ENCODE assay signal across 13 cellular contexts in the genomic region with DNA sequence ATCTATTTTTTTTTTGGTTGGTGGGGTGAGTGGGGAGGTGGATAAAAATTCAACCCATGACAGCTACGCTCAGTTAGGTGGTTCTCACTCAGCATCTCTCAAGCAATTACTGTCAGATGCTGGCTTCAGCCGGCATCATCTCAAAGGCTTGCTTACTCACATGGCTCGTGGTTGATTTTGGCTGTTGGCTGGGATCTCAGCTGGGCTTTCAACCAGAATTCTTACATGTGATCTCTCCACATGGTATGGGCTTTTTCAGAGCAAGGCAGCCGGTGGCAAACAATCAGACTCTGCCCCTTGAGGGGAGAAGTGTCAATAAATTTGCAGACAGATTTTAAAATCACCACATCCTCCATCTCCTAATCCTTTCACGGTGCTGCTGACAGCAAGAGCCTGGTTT. TPM values are rescaled to one million over a fixed set of nuclear protein-coding genes. Genes with fewer than 3 reads are reported as not detected.
DNase-seq lines count a peak whose midpoint lies in the region; ATAC-seq and TF ChIP-seq lines count a peak whose summit lies in the region.
"Had no signal": no experiment of that assay in that cellular context is flagged by ENCODE, and none has a peak within 500 bp of the region (broad histone marks: within the 10 kb centered on the region; RNA-seq: fewer than 3 reads in every experiment).

No MANE protein-coding gene starts in this region.

- H3K23ac ChIP-seq in H9 (ENCODE audit: insufficient read length, low read depth, low read length) = no peak overlapping the region

- H3K9ac ChIP-seq in H9 (ENCODE audit: extremely low read depth, insufficient read length, low read length) = no peak overlapping the region

- no peak overlapping the region for H3K4me2 ChIP-seq in H9 (ENCODE audit: insufficient read depth, insufficient read length, low read length)

- no peaks in the 10 kb centered on the region for H3K9me3 ChIP-seq in H9 (ENCODE audit: control insufficient read depth, low read depth, low read length)
- H3K9me3 ChIP-seq: Peyer's patch, tibial nerve had no signal

- H3K4me1 Mint-ChIP-seq in H9 = no peaks in the 10 kb centered on the region
- H3K4me1 Mint-ChIP-seq: nephron had no signal

- H2BK15ac ChIP-seq in H9 (ENCODE audit: low read depth, low read length) = no peak overlapping the region

- ATAC-seq in GM19395 (IDR thresholded peaks at IDR 0.05; ENCODE audit: unreplicated experiment) = no peak
- no peak for ATAC-seq in HG02588 (IDR thresholded peaks at IDR 0.05; ENCODE audit: unreplicated experiment)

- H3K36me3 Mint-ChIP-seq in H9 (ENCODE audit: insufficient read depth in 1 of 3, low read depth in 3 of 3) = no peaks in the 10 kb centered on the region; a peak in 1 of 7 replicates

- H3K4me3 Mint-ChIP-seq in H9 = no peak overlapping the region
- H3K4me3 Mint-ChIP-seq: nephron had no signal

- H3K4me1 ChIP-seq in H9 (ENCODE audit: insufficient read depth, low read length) = no peaks in the 10 kb centered on the region
- H3K4me1 ChIP-seq: tibial nerve had no signal

- H4K20me1 ChIP-seq in H9 (ENCODE audit: control insufficient read depth, insufficient read depth, insufficient read length) = no peaks in the 10 kb centered on the region

- no peak overlapping the region for H2BK12ac ChIP-seq in H9 (ENCODE audit: insufficient read length, low read depth, low read length)

- no peaks in the 10 kb centered on the region for H3K27me3 Mint-ChIP-seq in H9 (ENCODE audit: low read depth)

- H3K18ac ChIP-seq in H9 (ENCODE audit: insufficient read length, low read depth, low read length) = no peak overlapping the region

- no peak overlapping the region for H3K56ac ChIP-seq in H9 (ENCODE audit: insufficient read length, low read depth, low read length)

- peaks cover 0 to 2% of the 10 kb centered on the region in 2 experiments; a peak in 2 of 5 replicates for H3K9me3 Mint-ChIP-seq in H9

- H4K5ac ChIP-seq in H9 (ENCODE audit: insufficient read length, low read depth, low read length) = no peak overlapping the region

- no peak overlapping the region for H3K14ac ChIP-seq in H9 (ENCODE audit: insufficient read depth, low read length)

- no CpG with 5 or more reads among the region's 5 CpGs for WGBS in H9 (ENCODE audit: extremely low coverage, insufficient read length, low lambda C conversion rate)

- H3K79me2 ChIP-seq in H9 (ENCODE audit: insufficient read depth, low read length) = no peaks in the 10 kb centered on the region

- H3K4ac ChIP-seq in H9 (ENCODE audit: low read depth, low read length) = no peak overlapping the region

- H3T11ph ChIP-seq in H9 (ENCODE audit: low read length) = no peak overlapping the region

- H3K79me1 ChIP-seq in H9 (ENCODE audit: insufficient read depth, low read depth, low read length, poor library complexity, severe bottlenecking) = no peaks in the 10 kb centered on the region

- H2BK20ac ChIP-seq in H9 (ENCODE audit: low read depth, low read length, poor library complexity, severe bottlenecking) = no peak overlapping the region

- no peak overlapping the region for H2AK5ac ChIP-seq in H9 (ENCODE audit: insufficient read length, low read length)

- DNase-seq in H9 (no peak), NCI-H69 (lab: John Stamatoyannopoulos, UW) (peak; percentile 1), fibroblast of peridontal ligament (ENCODE audit: extremely low read depth) (peak; percentile 88), renal cortical epithelial cell (ENCODE audit: low read depth) (peak; percentile 82), SW480 (ENCODE audit: low spot score) (no peak)
- no peak for DNase-seq in activated CD4-positive, CD25-positive, alpha-beta regulatory T cell (lab: John Stamatoyannopoulos, UW)
- DNase-seq: activated CD4-positive, alpha-beta T cell treated with anti-CD3 and anti-CD28 coated beads, Interleukin-2, amount 50 U/mL, for 1 hour; Peyer's patch; stimulated activated CD4-positive, alpha-beta T cell treated with anti-CD3 and anti-CD28 coated beads, Interleukin-4, amount 100 ng/mL, for 4 hours had no signal

- H3K23me2 ChIP-seq in H9 (ENCODE audit: insufficient read length, low read depth, low read length, poor library complexity, severe bottlenecking) = no peaks in the 10 kb centered on the region

- H4K8ac ChIP-seq in H9 (replicated peaks; ENCODE audit: insufficient read length, low read depth, low read length) = no peak overlapping the region

- no peak overlapping the region for H4K91ac ChIP-seq in H9 (ENCODE audit: insufficient read length, low read depth, low read length)

- H3K27ac Mint-ChIP-seq in H9 = no peak overlapping the region
- H3K27ac Mint-ChIP-seq: nephron had no signal

- no peak overlapping the region for H2BK120ac ChIP-seq in H9 (ENCODE audit: low read depth, low read length, poor library complexity, severe bottlenecking)

- no peak overlapping the region for H2BK5ac ChIP-seq in H9 (ENCODE audit: insufficient read length, low read length)

- no peak overlapping the region for H2AFZ ChIP-seq in H9 (ENCODE audit: low read length)

- H3K27ac ChIP-seq in H9 (ENCODE audit: insufficient read length, low read depth, low read length) = no peak overlapping the region
- H3K27ac ChIP-seq: tibial nerve had no signal

- TF ChIP-seq CTCF in H9 (conservative IDR thresholded peaks at IDR 0.05) = 0 out of 3 replicates have a peak, but pooled peaks have one; percentile 20

- no peaks in the 10 kb centered on the region for H3K27me3 ChIP-seq in H9 (ENCODE audit: insufficient read depth, low read length)
- H3K27me3 ChIP-seq: Peyer's patch, tibial nerve had no signal

RNA-seq across cellular contexts. Expression of gene SLC34A2, which starts 47.2 kb away (rescaled TPM):
- 0.35 and 0.57 TPM in 2 replicates for total RNA-seq in H9 (2021)
- 12.7 and 102 TPM in 2 replicates for total RNA-seq in renal cortical epithelial cell
- total RNA-seq: tibial nerve had no signal

Comparison
In these comparisons a context has a peak if more than half of its experiments do, and no peak if none do; other contexts are left out.
1. DNase-seq: peak in NCI-H69 (single experiment), fibroblast of peridontal ligament (single experiment) and renal cortical epithelial cell (single experiment); none in H9 (single experiment), SW480 (single experiment) and activated CD4-positive, CD25-positive, alpha-beta regulatory T cell (0 of 4).